In the genomic region with DNA sequence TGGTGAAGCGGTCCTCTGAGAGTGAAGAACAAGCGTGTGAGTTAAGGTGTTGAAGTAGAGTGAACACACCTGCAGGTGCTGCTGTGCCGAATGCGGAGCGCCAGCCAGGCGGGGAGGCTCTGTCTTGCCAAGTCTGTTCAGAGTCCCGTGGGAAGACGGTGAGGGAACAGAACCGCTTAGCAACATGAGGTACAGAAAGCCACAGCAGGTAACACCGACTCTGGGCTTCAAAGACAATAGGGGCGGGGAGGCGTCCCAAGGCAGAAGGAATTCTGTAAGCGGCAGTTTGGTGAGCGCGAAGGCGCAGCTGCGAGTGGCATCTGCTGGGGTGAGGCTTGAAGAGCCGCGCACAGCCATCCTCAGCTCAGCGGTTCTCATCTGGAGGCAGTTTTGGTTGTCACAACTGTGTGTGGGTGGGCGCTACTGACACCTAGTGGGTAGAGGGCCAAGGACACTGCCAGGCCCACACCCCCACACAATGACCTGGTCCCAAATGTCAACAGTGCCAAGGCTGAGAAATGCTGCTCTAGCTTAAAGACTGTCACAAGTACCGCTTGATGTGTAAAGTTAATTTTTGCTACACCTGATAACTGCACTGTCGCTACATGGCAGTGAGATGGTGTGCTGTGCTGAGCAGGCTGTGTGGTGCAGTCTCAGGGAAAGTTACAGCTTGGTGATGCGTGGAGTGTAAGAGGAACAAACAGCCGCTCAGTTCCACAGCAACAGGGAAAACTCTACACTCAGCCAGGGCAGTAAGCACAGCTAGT, we compare ENCODE assay signal across 8 cellular contexts.
DNase-seq lines count a peak whose midpoint lies in the region; ATAC-seq and TF ChIP-seq lines count a peak whose summit lies in the region.

No MANE protein-coding gene starts in this region.

- H3K4me1 Mint-ChIP-seq in CD14-positive monocyte: peaks cover 27% of the 10 kb centered on the region

- in situ Hi-C loops in GM13976 (cut with MboI; ENCODE audit: low sequenced_read_pairs, unreplicated experiment): no loop called here

- no peaks in the 10 kb centered on the region for H3K27me3 Mint-ChIP-seq in CD14-positive monocyte (ENCODE audit: low read depth in 3 of 3)

- intact Hi-C loops in CD14-positive monocyte (cut with micrococcal nuclease): loop anchor here in 1 of 2 donors (10.0 kb wide), 2 partner anchors 90 to 150 kb away; a partner anchor contains a TSS

- peak; percentile 47 for ATAC-seq in HG03196 (IDR thresholded peaks at IDR 0.05; ENCODE audit: unreplicated experiment)

- no peak overlapping the region for H3K4me3 ChIP-seq in choroid plexus epithelial cell (ENCODE audit: low read depth, low read length)

- no peak overlapping the region for H3K4me3 Mint-ChIP-seq in CD14-positive monocyte

- peaks cover 74 to 82% of the 10 kb centered on the region in 2 donors for H3K36me3 Mint-ChIP-seq in CD14-positive monocyte

- DNase-seq in CD14-positive monocyte (ENCODE audit: low spot score): peak; percentile 54
- peak; percentile 67 for DNase-seq in GM13976 (ENCODE audit: low spot score)
- peak; percentile 5 for DNase-seq in NOMO-1 treated with dmso at 0.1 percent for 144 hours (lab: John Stamatoyannopoulos, UW; ENCODE audit: unreplicated experiment)
- DNase-seq in choroid plexus epithelial cell (ENCODE audit: low read depth): peak; percentile 37
- peak; percentile 48 to 67 for DNase-seq in lung microvascular endothelial cell (ENCODE audit: low read depth in 2 of 2)
- no peak for DNase-seq in NCI-H226
- no peak for DNase-seq in NCI-H2227 (lab: John Stamatoyannopoulos, UW; ENCODE audit: unreplicated experiment)

- TF ChIP-seq CTCF in CD14-positive monocyte (IDR thresholded peaks at IDR 0.05) (peak; percentile 56), GM13976 (IDR thresholded peaks at IDR 0.05; ENCODE audit: borderline replicate concordance, control extremely low read depth, extremely low read depth, insufficient read depth, missing control alignments) (peak; percentile 69), choroid plexus epithelial cell (conservative IDR thresholded peaks at IDR 0.05; ENCODE audit: low read depth, low read length) (peak; percentile 57)

- H3K9me3 Mint-ChIP-seq in CD14-positive monocyte: peaks cover 0 to 10% (median 6%) of the 10 kb centered on the region in 7 donors

- peak overlapping the region; percentile 15 to 78 (median 35) for H3K27ac Mint-ChIP-seq in CD14-positive monocyte

Comparison
In these comparisons a context has a peak if more than half of its experiments do, and no peak if none do; other contexts are left out.
1. DNase-seq: peak in CD14-positive monocyte (single experiment), GM13976 (single experiment), NOMO-1 treated with dmso at 0.1 percent for 144 hours (single experiment), choroid plexus epithelial cell (single experiment) and lung microvascular endothelial cell (2 of 2); none in NCI-H226 (single experiment) and NCI-H2227 (single experiment).
2. Peak in every context shown above with its lines, with median percentiles within 50 percentile points of each other: CTCF ChIP-seq.